Comparison of ENCODE assay signal across 18 cellular contexts in the genomic region with DNA sequence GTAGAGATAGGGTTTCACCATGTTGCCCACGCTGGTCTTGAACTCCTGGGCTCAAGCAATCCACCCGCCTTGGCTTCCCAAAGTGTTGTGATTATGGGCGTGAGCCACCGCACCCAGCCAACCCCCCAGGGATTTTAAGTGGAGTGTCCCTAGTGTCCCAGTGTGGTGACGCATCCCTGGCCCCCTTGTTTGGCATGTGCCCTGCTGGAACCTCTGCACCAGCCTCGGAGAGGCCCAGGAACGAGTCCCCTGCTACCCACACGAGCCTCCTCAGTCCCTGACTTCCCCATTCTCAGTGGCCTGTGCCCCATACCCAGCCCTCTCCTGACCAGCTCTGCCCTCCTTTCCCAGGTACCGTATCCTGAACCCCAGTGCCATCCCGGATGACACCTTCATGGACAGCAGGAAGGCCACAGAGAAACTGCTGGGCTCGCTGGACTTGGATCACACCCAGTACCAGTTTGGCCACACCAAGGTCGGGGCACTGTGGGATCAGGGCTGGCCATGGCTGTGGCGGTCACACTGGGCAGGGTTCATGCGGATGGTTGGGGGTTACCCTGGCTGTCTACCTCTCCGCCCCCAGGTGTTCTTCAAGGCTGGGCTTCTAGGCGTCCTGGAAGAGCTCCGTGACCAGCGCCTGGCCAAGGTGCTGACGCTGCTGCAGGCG. TPM values are rescaled to one million over a fixed set of nuclear protein-coding genes. Genes with fewer than 3 reads are reported as not detected.
DNase-seq lines count a peak whose midpoint lies in the region; ATAC-seq and TF ChIP-seq lines count a peak whose summit lies in the region.
"Had no signal": no experiment of that assay in that cellular context is flagged by ENCODE, and none has a peak within 500 bp of the region (broad histone marks: within the 10 kb centered on the region; RNA-seq: fewer than 3 reads in every experiment).

No MANE protein-coding gene starts in this region.

- TF ChIP-seq CTCF in heart right ventricle (IDR thresholded peaks at IDR 0.05) (no peak), psoas muscle (IDR thresholded peaks at IDR 0.05) (no peak)

- no peak overlapping the region for H3K4me3 ChIP-seq in heart right ventricle
- no peak overlapping the region for H3K4me3 ChIP-seq in right cardiac atrium (ENCODE audit: low read length)
- no peak overlapping the region for H3K4me3 ChIP-seq in psoas muscle
- H3K4me3 ChIP-seq: BLaER1 had no signal

- H3K27me3 ChIP-seq in heart right ventricle (no peaks in the 10 kb centered on the region), right cardiac atrium (ENCODE audit: control insufficient read depth, insufficient read depth) (no peaks in the 10 kb centered on the region), psoas muscle (ENCODE audit: insufficient read depth in 3 of 3, low read length in 2 of 3) (no peaks in the 10 kb centered on the region)
- H3K27me3 ChIP-seq: BLaER1 had no signal

- ATAC-seq in Right ventricle myocardium superior (ENCODE audit: poor library complexity) (no peak), heart right ventricle (peak in 4 of 8 donors; percentile 3 to 15 (median 8)), right cardiac atrium (no peak), psoas muscle (peak in 2 of 4 donors; percentile 2 to 4)
- ATAC-seq in activated naive CD4-positive, alpha-beta T cell treated with anti-CD3 and anti-CD28 coated beads, Interleukin-2, amount 50 U/mL, for 72 hours = no peak

- WGBS in heart right ventricle, 2 donors = 72 to 76% methylated on average over 20 of the region's 20 CpGs
- WGBS in right cardiac atrium = 91% methylated on average over 20 of the region's 20 CpGs
- 75 to 83% (median 80%) methylated on average over 20 of the region's 20 CpGs for WGBS in psoas muscle, 3 donors

- intact Hi-C loops in Right ventricle myocardium superior (cut with DNase I) = no loop called here
- intact Hi-C loops in cardiac septum (cut with DNase I) = no loop called here
- intact Hi-C loops in heart right ventricle (cut with DNase I) = no loop called here
- intact Hi-C loops in right cardiac atrium (cut with DNase I) = no loop called here
- intact Hi-C loops in psoas muscle (cut with DNase I) = no loop called here

- no peaks in the 10 kb centered on the region for H3K9me3 ChIP-seq in heart right ventricle
- H3K9me3 ChIP-seq in right cardiac atrium (ENCODE audit: control insufficient read depth, low read length) = no peaks in the 10 kb centered on the region
- no peaks in the 10 kb centered on the region for H3K9me3 ChIP-seq in psoas muscle
- H3K9me3 ChIP-seq: BLaER1 had no signal

- no peaks in the 10 kb centered on the region for H3K9me3 Mint-ChIP-seq in activated naive CD4-positive, alpha-beta T cell treated with anti-CD3 and anti-CD28 coated beads, Interleukin-2, amount 50 U/mL, for 72 hours
- H3K9me3 Mint-ChIP-seq: CD14-positive monocyte, H9 had no signal

- H3K27ac ChIP-seq in heart right ventricle = peak overlapping the region in 6 of 10 donors; percentile 10 to 65 (median 42)
- H3K27ac ChIP-seq in right cardiac atrium (ENCODE audit: low read length) = no peak overlapping the region
- peak overlapping the region; percentile 23 for H3K27ac ChIP-seq in psoas muscle
- H3K27ac ChIP-seq: BLaER1 had no signal

- H3K27ac Mint-ChIP-seq in activated naive CD4-positive, alpha-beta T cell treated with anti-CD3 and anti-CD28 coated beads, Interleukin-2, amount 50 U/mL, for 72 hours = no peak overlapping the region

- H3K36me3 Mint-ChIP-seq in activated naive CD4-positive, alpha-beta T cell treated with anti-CD3 and anti-CD28 coated beads, Interleukin-2, amount 50 U/mL, for 72 hours = peaks cover 0 to 6% of the 10 kb centered on the region in 2 donors

- peaks cover 0 to 73% (median 8%) of the 10 kb centered on the region in 9 donors for H3K4me1 ChIP-seq in heart right ventricle
- H3K4me1 ChIP-seq in right cardiac atrium (ENCODE audit: control insufficient read depth, insufficient read depth, low read length) = no peaks in the 10 kb centered on the region
- no peaks in the 10 kb centered on the region for H3K4me1 ChIP-seq in psoas muscle
- H3K4me1 ChIP-seq: BLaER1 had no signal

- DNase-seq in Right ventricle myocardium superior (peak; percentile 40), cardiac septum (ENCODE audit: low spot score) (no peak), heart right ventricle (no peak), right cardiac atrium (peak in 2 of 3 donors; percentile 33 to 49), psoas muscle (no peak), glomerular visceral epithelial cell (ENCODE audit: extremely low spot score) (no peak), SW480 (ENCODE audit: low spot score) (no peak)
- DNase-seq in activated naive CD4-positive, alpha-beta T cell treated with anti-CD3 and anti-CD28 coated beads, Interleukin-2, amount 50 U/mL, for 72 hours (ENCODE audit: low spot score in 2 of 2) = no peak
- DNase-seq: 8988T; CD4-positive, alpha-beta memory T cell; DMS153; DMS79; GDM1; GOT3; H9 had no signal

- H3K36me3 ChIP-seq in heart right ventricle (peaks cover 0 to 95% (median 59%) of the 10 kb centered on the region in 9 donors), psoas muscle (ENCODE audit: insufficient read depth in 1 of 2, low read depth in 1 of 2) (peaks cover 0 to 62% of the 10 kb centered on the region in 2 donors)

RNA-seq across cellular contexts. Expression of a gene that starts 37.2 kb away (rescaled TPM):
- total RNA-seq in Right ventricle myocardium superior (222 TPM), cardiac septum (238 TPM), heart right ventricle (100 to 1,000 TPM; 117 to 318 (median 182) TPM), right cardiac atrium (100 to 1,000 TPM in 2 of 4 donors, 10 to 100 TPM in 2; 43.3 to 134 (median 99.2) TPM), psoas muscle (100 to 1,000 TPM in 1 of 4 donors, 10 to 100 TPM in 3; 10.6 to 101 (median 22.1) TPM)
- polyA plus RNA-seq in heart right ventricle (100 to 1,000 TPM in 1 of 2 donors, 10 to 100 TPM in 1; 22.1 to 962 TPM), right cardiac atrium (125 TPM), psoas muscle (10 to 100 TPM in 1 of 3 donors, 1 to 10 TPM in 2; 5.7 to 15.0 (median 6.4) TPM)
- under 1 TPM in 1 of 2 donors, not detected in 1; 0.70 TPM for total RNA-seq in activated naive CD4-positive, alpha-beta T cell treated with anti-CD3 and anti-CD28 coated beads, Interleukin-2, amount 50 U/mL, for 72 hours
- total RNA-seq: Daoy had no signal
- polyA plus RNA-seq: CD14-positive monocyte had no signal

RNA-seq across cellular contexts. Expression of a gene that starts 37.3 kb away (rescaled TPM):
- 15.7 TPM for total RNA-seq in Right ventricle myocardium superior
- total RNA-seq in cardiac septum = 27.5 TPM
- 10 to 100 TPM; 20.0 to 33.2 (median 24.7) TPM for total RNA-seq in heart right ventricle
- polyA plus RNA-seq in heart right ventricle = 10 to 100 TPM; 30.6 to 60.4 TPM
- 10 to 100 TPM; 23.6 to 32.6 (median 26.3) TPM for total RNA-seq in right cardiac atrium
- 37.7 TPM for polyA plus RNA-seq in right cardiac atrium
- total RNA-seq in psoas muscle = 10 to 100 TPM; 21.5 to 36.6 (median 26.6) TPM
- polyA plus RNA-seq in psoas muscle = 10 to 100 TPM; 14.5 to 26.9 (median 24.5) TPM
- total RNA-seq in activated naive CD4-positive, alpha-beta T cell treated with anti-CD3 and anti-CD28 coated beads, Interleukin-2, amount 50 U/mL, for 72 hours = 10 to 100 TPM; 59.7 to 74.2 TPM

Comparison
In these comparisons a context has a peak if more than half of its experiments do, and no peak if none do; other contexts are left out.
1. DNase-seq: peak in Right ventricle myocardium superior (single experiment) and right cardiac atrium (2 of 3); none in cardiac septum (single experiment), heart right ventricle (0 of 2), psoas muscle (0 of 2), activated naive CD4-positive, alpha-beta T cell treated with anti-CD3 and anti-CD28 coated beads, Interleukin-2, amount 50 U/mL, for 72 hours (0 of 2), glomerular visceral epithelial cell (single experiment) and SW480 (single experiment).
2. RNA of a gene that starts 37.2 kb away (total RNA-seq): 238 TPM in cardiac septum (single experiment), 222 TPM in Right ventricle myocardium superior (single experiment), 117 to 318 TPM in heart right ventricle, 43.3 to 134 TPM in right cardiac atrium and 10.6 to 101 TPM in psoas muscle; 0.70 TPM in activated naive CD4-positive, alpha-beta T cell treated with anti-CD3 and anti-CD28 coated beads, Interleukin-2, amount 50 U/mL, for 72 hours; every median in the first group is over 4 times any median in the second.